In genomic region chr16:22205577-22206012, GRCh38 we compare ENCODE assay signal across 9 cellular contexts. TPM values are rescaled to one million over a fixed set of nuclear protein-coding genes. Genes with fewer than 3 reads are reported as not detected.
DNase-seq lines count a peak whose midpoint lies in the region; ATAC-seq, FAIRE-seq and TF ChIP-seq lines count a peak whose summit lies in the region.
"Had no signal": no experiment of that assay in that cellular context is flagged by ENCODE, and none has a peak within 500 bp of the region (broad histone marks: within the 10 kb centered on the region; RNA-seq: fewer than 3 reads in every experiment).

No MANE protein-coding gene starts in this region.

- WGBS in SK-N-SH (ENCODE audit: low lambda C conversion rate) = 6% methylated on average over 11 of the region's 11 CpGs
- 3 to 8% (median 5%) methylated on average over 11 of the region's 11 CpGs for WGBS in stomach, 5 donors

- peaks cover 4% of the 10 kb centered on the region for H3K9me3 Mint-ChIP-seq in activated naive CD8-positive, alpha-beta T cell treated with anti-CD3 and anti-CD28 coated beads for 36 hours
- H3K9me3 Mint-ChIP-seq in immature natural killer cell = no peaks in the 10 kb centered on the region

- H3K4me1 ChIP-seq in SK-N-SH (ENCODE audit: control insufficient read depth in 1 of 2, insufficient read depth in 2 of 2, low read depth in 1 of 2, low read length in 1 of 2) (peaks cover 6 to 7% of the 10 kb centered on the region in 2 experiments; a peak in 1 of 4 replicates), stomach (peaks cover 26 to 46% (median 41%) of the 10 kb centered on the region in 4 donors)

- DNase-seq in SK-N-SH = no peak
- no peak for DNase-seq in activated naive CD8-positive, alpha-beta T cell treated with anti-CD3 and anti-CD28 coated beads for 36 hours
- DNase-seq in immature natural killer cell = no peak
- DNase-seq in stomach = no peak
- DNase-seq in HTR-8/SVneo (ENCODE audit: insufficient read length, low spot score) = no peak
- no peak for DNase-seq in urothelium cell line (ENCODE audit: low spot score)

- no peak for TF ChIP-seq RAD21 in SK-N-SH (IDR thresholded peaks at IDR 0.05; ENCODE audit: low read length)

- peaks cover 4% of the 10 kb centered on the region for H4K20me1 ChIP-seq in SK-N-SH (ENCODE audit: insufficient read depth)

- peaks cover 9% of the 10 kb centered on the region for H3F3A ChIP-seq in SK-N-SH (replicated peaks; ENCODE audit: insufficient read depth)

- CTCF ChIA-PET in SK-N-SH (lab: Yijun Ruan, JAX) = interaction anchor here (1.0 to 5.6 kb wide), 11 partner anchors 10 to 115 kb away, joined by 3 to 66 read pairs (median 5); partner anchors contain the start of gene POLR3E

- peak overlapping the region; percentile 49; the same call in 1 of the 2 replicates for H3K9ac ChIP-seq in SK-N-SH

- H3K9me3 ChIP-seq in SK-N-SH = no peaks in the 10 kb centered on the region
- H3K9me3 ChIP-seq in stomach = no peaks in the 10 kb centered on the region

- H3K27me3 ChIP-seq in SK-N-SH (ENCODE audit: insufficient read depth) = no peaks in the 10 kb centered on the region
- no peaks in the 10 kb centered on the region for H3K27me3 ChIP-seq in stomach

- H3K79me2 ChIP-seq in SK-N-SH (ENCODE audit: insufficient read depth) = peaks cover 44% of the 10 kb centered on the region

- TF ChIP-seq CTCF in SK-N-SH (IDR thresholded peaks at IDR 0.05) (no peak), stomach (IDR thresholded peaks at IDR 0.05) (no peak)

- H3K4me3 ChIP-seq in SK-N-SH (ENCODE audit: low read depth in 2 of 2, low read length in 1 of 2) = peak overlapping the region; percentile 64 to 87; a peak in 3 of 4 replicates
- peak overlapping the region; percentile 84 to 99 (median 92) for H3K4me3 ChIP-seq in stomach

- peak overlapping the region; percentile 85 for H2AFZ ChIP-seq in SK-N-SH (ENCODE audit: low read depth)

- H3K36me3 Mint-ChIP-seq in activated naive CD8-positive, alpha-beta T cell treated with anti-CD3 and anti-CD28 coated beads for 36 hours = peaks cover 25% of the 10 kb centered on the region
- H3K36me3 Mint-ChIP-seq in immature natural killer cell = no peaks in the 10 kb centered on the region

- ATAC-seq in SK-N-SH treated with all-trans-retinoic acid at 6 μM for 48 hours (no peak), HG02763 (IDR thresholded peaks at IDR 0.05; ENCODE audit: unreplicated experiment) (no peak)

- H3K4me1 Mint-ChIP-seq in activated naive CD8-positive, alpha-beta T cell treated with anti-CD3 and anti-CD28 coated beads for 36 hours = peaks cover 39% of the 10 kb centered on the region
- peaks cover 22 to 23% of the 10 kb centered on the region in 2 donors for H3K4me1 Mint-ChIP-seq in immature natural killer cell

- peak overlapping the region; percentile 82 for H3K27ac Mint-ChIP-seq in activated naive CD8-positive, alpha-beta T cell treated with anti-CD3 and anti-CD28 coated beads for 36 hours
- H3K27ac Mint-ChIP-seq in immature natural killer cell = peak overlapping the region; percentile 27 to 87 (median 74)

- peak overlapping the region; percentile 68 for H3K4me3 Mint-ChIP-seq in activated naive CD8-positive, alpha-beta T cell treated with anti-CD3 and anti-CD28 coated beads for 36 hours
- peak overlapping the region; percentile 85 to 99 (median 95) for H3K4me3 Mint-ChIP-seq in immature natural killer cell

- no peak for TF ChIP-seq POLR2A in stomach (IDR thresholded peaks at IDR 0.05)

- no peaks in the 10 kb centered on the region for H3K27me3 Mint-ChIP-seq in activated naive CD8-positive, alpha-beta T cell treated with anti-CD3 and anti-CD28 coated beads for 36 hours
- H3K27me3 Mint-ChIP-seq in immature natural killer cell (ENCODE audit: low read depth in 3 of 3) = peaks cover 0 to 3% (median 1%) of the 10 kb centered on the region in 3 donors

- H3K9me2 ChIP-seq in SK-N-SH = no peaks in the 10 kb centered on the region

- TF ChIP-seq EP300 in SK-N-SH (IDR thresholded peaks at IDR 0.05; ENCODE audit: borderline replicate concordance in 1 of 2, low read depth in 1 of 2, low read length in 1 of 2) (no peak), stomach (IDR thresholded peaks at IDR 0.05) (no peak)

- POLR2A ChIA-PET in SK-N-SH (lab: Yijun Ruan, JAX) = interaction anchor here (1.6 kb wide), 1 partner anchor 92 kb away, joined by 14 read pairs; the partner anchor contains the start of gene POLR3E

- H3K27ac ChIP-seq in SK-N-SH (ENCODE audit: low read depth in 2 of 2, low read length in 1 of 2) (peak overlapping the region; percentile 69 to 82), stomach (peak overlapping the region; percentile 80 to 96 (median 92))

- no peak for FAIRE-seq in HTR-8/SVneo (lab: Jason Lieb, UNC)
- no peak for FAIRE-seq in urothelium cell line (lab: Jason Lieb, UNC)
- FAIRE-seq: A204.1 had no signal

- H3K36me3 ChIP-seq in SK-N-SH (replicated peaks in 1 of 2; ENCODE audit: control insufficient read depth in 1 of 2, insufficient read depth in 2 of 2, low read length in 1 of 2) (no peaks in the 10 kb centered on the region), stomach (no peaks in the 10 kb centered on the region)

- intact Hi-C loops in stomach (cut with DNase I; ENCODE audit: low total_unique reads) = no loop called here

- H3K4me2 ChIP-seq in SK-N-SH = peak overlapping the region; percentile 94; the same call in 1 of the 2 replicates

TF ChIP-seq in SK-N-SH, 30 proteins besides CTCF, POLR2A, EP300 and RAD21:
- TF ChIP-seq POLR2AphosphoS5 (IDR thresholded peaks at IDR 0.05; ENCODE audit: low read depth, low read length) = peak; percentile 73; the same call in 1 of the 2 replicates
- no peak for TF ChIP-seq GABPA (IDR thresholded peaks at IDR 0.05; ENCODE audit: low read depth)
- no peak for TF ChIP-seq CHD2 (IDR thresholded peaks at IDR 0.05; ENCODE audit: low read length, partially characterized antibody)
- no peak for TF ChIP-seq RCOR1 (IDR thresholded peaks at IDR 0.05; ENCODE audit: low read length)

TF ChIP-seq in SK-N-SH treated with all-trans-retinoic acid at 6 μM for 48 hours, 23 proteins besides CTCF, POLR2A, EP300 and RAD21:
- TF ChIP-seq OSR1 (CRISPR knock-in tag; IDR thresholded peaks at IDR 0.05) = no peak
- no peak for TF ChIP-seq CSDC2 (CRISPR knock-in tag; IDR thresholded peaks at IDR 0.05)
- TF ChIP-seq, protein P1, sequence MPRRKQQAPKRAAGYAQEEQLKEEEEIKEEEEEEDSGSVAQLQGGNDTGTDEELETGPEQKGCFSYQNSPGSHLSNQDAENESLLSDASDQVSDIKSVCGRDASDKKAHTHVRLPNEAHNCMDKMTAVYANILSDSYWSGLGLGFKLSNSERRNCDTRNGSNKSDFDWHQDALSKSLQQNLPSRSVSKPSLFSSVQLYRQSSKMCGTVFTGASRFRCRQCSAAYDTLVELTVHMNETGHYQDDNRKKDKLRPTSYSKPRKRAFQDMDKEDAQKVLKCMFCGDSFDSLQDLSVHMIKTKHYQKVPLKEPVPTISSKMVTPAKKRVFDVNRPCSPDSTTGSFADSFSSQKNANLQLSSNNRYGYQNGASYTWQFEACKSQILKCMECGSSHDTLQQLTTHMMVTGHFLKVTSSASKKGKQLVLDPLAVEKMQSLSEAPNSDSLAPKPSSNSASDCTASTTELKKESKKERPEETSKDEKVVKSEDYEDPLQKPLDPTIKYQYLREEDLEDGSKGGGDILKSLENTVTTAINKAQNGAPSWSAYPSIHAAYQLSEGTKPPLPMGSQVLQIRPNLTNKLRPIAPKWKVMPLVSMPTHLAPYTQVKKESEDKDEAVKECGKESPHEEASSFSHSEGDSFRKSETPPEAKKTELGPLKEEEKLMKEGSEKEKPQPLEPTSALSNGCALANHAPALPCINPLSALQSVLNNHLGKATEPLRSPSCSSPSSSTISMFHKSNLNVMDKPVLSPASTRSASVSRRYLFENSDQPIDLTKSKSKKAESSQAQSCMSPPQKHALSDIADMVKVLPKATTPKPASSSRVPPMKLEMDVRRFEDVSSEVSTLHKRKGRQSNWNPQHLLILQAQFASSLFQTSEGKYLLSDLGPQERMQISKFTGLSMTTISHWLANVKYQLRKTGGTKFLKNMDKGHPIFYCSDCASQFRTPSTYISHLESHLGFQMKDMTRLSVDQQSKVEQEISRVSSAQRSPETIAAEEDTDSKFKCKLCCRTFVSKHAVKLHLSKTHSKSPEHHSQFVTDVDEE (CRISPR knock-in tag; IDR thresholded peaks at IDR 0.05) = no peak
- TF ChIP-seq TOX (CRISPR knock-in tag; IDR thresholded peaks at IDR 0.05; ENCODE audit: borderline replicate concordance) = no peak
- TF ChIP-seq RARB (CRISPR knock-in tag; IDR thresholded peaks at IDR 0.05) = no peak
- TF ChIP-seq CSRNP3 (CRISPR knock-in tag; IDR thresholded peaks at IDR 0.05) = no peak
- TF ChIP-seq ZFP3 (CRISPR knock-in tag; IDR thresholded peaks at IDR 0.05) = no peak
- TF ChIP-seq ZNF70 (CRISPR knock-in tag; IDR thresholded peaks at IDR 0.05) = no peak

RNA-seq across cellular contexts. Expression of gene EEF2K, which starts 0.5 kb away (rescaled TPM):
- polyA plus RNA-seq in SK-N-SH (2012; rRNA removed) = 8.0 and 10.4 TPM in 2 replicates
- polyA plus RNA-seq in SK-N-SH (2012; cell fraction: cytosol; rRNA removed) = 3.8 and 5.6 TPM in 2 replicates
- 35.2 and 38.2 TPM in 2 replicates for polyA plus RNA-seq in SK-N-SH (2012; cell fraction: nucleus; rRNA removed)
- 10 to 100 TPM; 28.9 to 32.5 TPM for total RNA-seq in activated naive CD8-positive, alpha-beta T cell treated with anti-CD3 and anti-CD28 coated beads for 36 hours
- 1 to 10 TPM in 2 of 3 donors, not detected in 1; 1.1 to 3.2 TPM for polyA plus RNA-seq in immature natural killer cell
- 100 to 1,000 TPM in 2 of 5 donors, 10 to 100 TPM in 3; 21.0 to 170 (median 40.2) TPM for total RNA-seq in stomach
- 1 to 10 TPM; 3.4 to 5.9 (median 3.7) TPM for polyA plus RNA-seq in stomach

RNA-seq across cellular contexts. Expression of gene SDR42E2, which starts 43.3 kb away (rescaled TPM):
- not detected in 2 replicates for polyA plus RNA-seq in SK-N-SH (2012; rRNA removed)
- not detected in 2 replicates for polyA plus RNA-seq in SK-N-SH (2012; cell fraction: cytosol; rRNA removed)
- not detected in 2 replicates for polyA plus RNA-seq in SK-N-SH (2012; cell fraction: nucleus; rRNA removed)
- total RNA-seq in activated naive CD8-positive, alpha-beta T cell treated with anti-CD3 and anti-CD28 coated beads for 36 hours = not detected
- under 1 TPM in 2 of 3 donors, not detected in 1; 0.47 to 0.51 TPM for polyA plus RNA-seq in immature natural killer cell
- not detected for total RNA-seq in stomach
- not detected for polyA plus RNA-seq in stomach
